7 cellular contexts compared by ENCODE assay signal in the genomic region with DNA sequence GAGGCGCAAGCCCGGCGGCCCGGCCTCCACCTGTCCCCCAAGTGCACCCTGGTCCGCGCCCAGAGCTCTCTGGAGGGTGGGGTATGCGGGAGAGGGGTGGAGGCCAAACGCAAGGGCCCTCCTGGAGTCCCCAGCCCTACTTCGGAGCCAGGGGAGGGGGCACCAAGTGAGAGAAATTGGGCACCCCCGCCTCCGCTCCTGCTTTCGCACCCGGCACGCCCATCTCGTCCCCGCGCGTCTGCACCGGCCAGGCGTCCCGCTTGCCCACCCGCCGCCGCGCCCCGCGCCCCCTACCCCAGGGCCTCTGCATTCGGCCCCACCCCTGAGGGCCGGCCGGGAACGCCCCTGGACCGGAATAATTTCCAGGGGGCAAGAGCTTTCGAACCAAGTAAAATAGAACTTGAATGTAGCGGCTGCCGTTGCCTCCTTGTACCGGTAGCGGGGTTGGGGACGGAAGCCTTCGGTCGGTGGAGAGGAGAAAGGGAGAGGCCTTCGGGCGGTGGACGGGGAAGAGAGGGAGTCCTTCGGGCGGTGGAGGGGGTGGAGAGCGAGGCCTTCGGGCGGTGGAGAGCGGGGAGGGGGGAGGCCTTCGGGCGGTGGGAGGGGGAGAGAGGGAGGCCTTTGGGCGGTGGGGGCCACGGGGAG. TPM values are rescaled to one million over a fixed set of nuclear protein-coding genes. Genes with fewer than 3 reads are reported as not detected.
DNase-seq lines count a peak whose midpoint lies in the region; ATAC-seq and TF ChIP-seq lines count a peak whose summit lies in the region.

No MANE protein-coding gene starts in this region.

- H2BK15ac ChIP-seq in mesendoderm (replicated peaks; ENCODE audit: low read depth) = no peak overlapping the region

- H3K36me3 ChIP-seq in HUES48 (ENCODE audit: control insufficient read depth, insufficient read depth, low read length) (peaks cover 20% of the 10 kb centered on the region), SK-N-MC (ENCODE audit: insufficient read depth, low read length) (no peaks in the 10 kb centered on the region; the same call in 1 of the 2 replicates), mesendoderm (ENCODE audit: control insufficient read depth, insufficient read depth, low read length) (no peaks in the 10 kb centered on the region), thoracic aorta (no peaks in the 10 kb centered on the region)

- no peak overlapping the region for H2AK5ac ChIP-seq in mesendoderm (ENCODE audit: low read length)

- H3K23ac ChIP-seq in mesendoderm (ENCODE audit: low read length) = peak overlapping the region; percentile 80

- H3K9me3 ChIP-seq in HUES48 (ENCODE audit: control insufficient read depth, insufficient read depth, low read length) (no peaks in the 10 kb centered on the region), SK-N-MC (ENCODE audit: low read depth, low read length) (no peaks in the 10 kb centered on the region), thoracic aorta (no peaks in the 10 kb centered on the region)

- H3K79me1 ChIP-seq in mesendoderm (ENCODE audit: low read length) = no peaks in the 10 kb centered on the region

- peak overlapping the region; percentile 88 for H3K9ac ChIP-seq in HUES48 (ENCODE audit: low read depth, low read length)
- peak overlapping the region; percentile 77 for H3K9ac ChIP-seq in SK-N-MC (ENCODE audit: insufficient read length)
- H3K9ac ChIP-seq in mesendoderm (ENCODE audit: low read length) = peak overlapping the region; percentile 82

- peak overlapping the region; percentile 19 for H2BK120ac ChIP-seq in mesendoderm (ENCODE audit: low read depth, low read length)

- peaks cover 7% of the 10 kb centered on the region; the same call in 1 of the 2 replicates for H3K4me1 ChIP-seq in HUES48 (ENCODE audit: control insufficient read depth, insufficient read depth, low read length)
- no peaks in the 10 kb centered on the region for H3K4me1 ChIP-seq in mesendoderm (ENCODE audit: control insufficient read depth, low read depth, low read length)
- peaks cover 11 to 45% of the 10 kb centered on the region in 2 donors for H3K4me1 ChIP-seq in thoracic aorta (ENCODE audit: control insufficient read depth in 1 of 2, low read depth in 2 of 2)

- peak overlapping the region; percentile 95 for H3K27ac ChIP-seq in HUES48 (ENCODE audit: low read depth, low read length)
- peak overlapping the region; percentile 87 for H3K27ac ChIP-seq in SK-N-MC
- H3K27ac ChIP-seq in coronary artery = peak overlapping the region; percentile 77 to 99
- H3K27ac ChIP-seq in mesendoderm (ENCODE audit: low read depth, low read length) = peak overlapping the region; percentile 87
- H3K27ac ChIP-seq in thoracic aorta = peak overlapping the region; percentile 80 to 83

- H3K79me2 ChIP-seq in mesendoderm (ENCODE audit: control insufficient read depth, insufficient read depth, low read length) = no peaks in the 10 kb centered on the region

- H4K5ac ChIP-seq in mesendoderm (ENCODE audit: low read length) = no peak overlapping the region

- WGBS in mesendoderm (ENCODE audit: extremely low coverage, insufficient coverage, low lambda C conversion rate) = no CpG with 5 or more reads among the region's 53 CpGs

- H4K8ac ChIP-seq in mesendoderm (ENCODE audit: low read depth, low read length) = no peak overlapping the region

- peak overlapping the region; percentile 99 for H3K56ac ChIP-seq in mesendoderm (ENCODE audit: low read length)

- H3K4me3 ChIP-seq in HUES48 (ENCODE audit: low read depth, low read length) = peak overlapping the region; percentile 83
- H3K4me3 ChIP-seq in SK-N-MC = peak overlapping the region; percentile 88
- H3K4me3 ChIP-seq in coronary artery = peak overlapping the region; percentile 80
- peak overlapping the region; percentile 77 for H3K4me3 ChIP-seq in mesendoderm (ENCODE audit: low read length)
- H3K4me3 ChIP-seq in thoracic aorta = peak overlapping the region; percentile 99

- peak overlapping the region; percentile 85 for H3K4ac ChIP-seq in mesendoderm (ENCODE audit: low read depth, low read length)

- H3K27me3 ChIP-seq in HUES48 (ENCODE audit: control insufficient read depth, insufficient read depth, low read length) (no peaks in the 10 kb centered on the region), mesendoderm (ENCODE audit: insufficient read depth, low read length, poor library complexity) (no peaks in the 10 kb centered on the region), thoracic aorta (replicated peaks; ENCODE audit: insufficient read depth) (peaks cover 7% of the 10 kb centered on the region)

- peak overlapping the region; percentile 85 for H3K18ac ChIP-seq in mesendoderm (ENCODE audit: low read length)

- peak overlapping the region; percentile 90 for H3K4me2 ChIP-seq in mesendoderm (ENCODE audit: low read length)

- H2BK5ac ChIP-seq in mesendoderm (ENCODE audit: low read length) = peak overlapping the region; percentile 90

- DNase-seq in GM10266 (ENCODE audit: extremely low spot score) (peak; percentile 82), SK-N-MC (ENCODE audit: low read depth, low spot score) (no peak), coronary artery (ENCODE audit: low spot score) (no peak), mesendoderm (peak; percentile 53), thoracic aorta (ENCODE audit: low spot score) (no peak)

- no peak for TF ChIP-seq CTCF in GM10266 (IDR thresholded peaks at IDR 0.05; ENCODE audit: control insufficient read depth, insufficient read depth, low read depth, missing control alignments)
- no peak for TF ChIP-seq CTCF in coronary artery (IDR thresholded peaks at IDR 0.05)
- TF ChIP-seq CTCF in thoracic aorta (IDR thresholded peaks at IDR 0.05) = peak; percentile 3

- peak; percentile 8 for ATAC-seq in thoracic aorta (ENCODE audit: insufficient number of reproducible peaks, low FRiP score, low read depth)
- ATAC-seq in HG02852 (IDR thresholded peaks at IDR 0.05; ENCODE audit: unreplicated experiment) = no peak

RNA-seq across cellular contexts. Expression of a gene that starts 0.7 kb away (rescaled TPM):
- 89.8 TPM for polyA plus RNA-seq in mesendoderm (2013, experiment 1 of 2)
- 87.7 TPM for polyA plus RNA-seq in mesendoderm (2013, experiment 2 of 2)
- 10 to 100 TPM; 37.5 to 92.1 TPM for total RNA-seq in thoracic aorta

RNA-seq across cellular contexts. Expression of a gene that starts 3.6 kb away (rescaled TPM):
- 2.3 TPM for polyA plus RNA-seq in mesendoderm (2013, experiment 1 of 2)
- 1.9 TPM for polyA plus RNA-seq in mesendoderm (2013, experiment 2 of 2)
- total RNA-seq in thoracic aorta = 1 to 10 TPM; 1.8 to 2.8 TPM

RNA-seq across cellular contexts. Expression of a gene that starts 6.2 kb away (rescaled TPM):
- 0.41 TPM for polyA plus RNA-seq in mesendoderm (2013, experiment 1 of 2)
- 0.34 TPM for polyA plus RNA-seq in mesendoderm (2013, experiment 2 of 2)
- total RNA-seq in thoracic aorta = 1 to 10 TPM; 7.3 to 9.2 TPM

RNA-seq across cellular contexts. Expression of a gene that starts 17.6 kb away (rescaled TPM):
- polyA plus RNA-seq in mesendoderm (2013, experiment 1 of 2) = 332 TPM
- 344 TPM for polyA plus RNA-seq in mesendoderm (2013, experiment 2 of 2)
- 100 to 1,000 TPM; 200 to 240 TPM for total RNA-seq in thoracic aorta

RNA-seq across cellular contexts. Expression of a gene that starts 37.8 kb away (rescaled TPM):
- 16.3 TPM for polyA plus RNA-seq in mesendoderm (2013, experiment 1 of 2)
- 16.3 TPM for polyA plus RNA-seq in mesendoderm (2013, experiment 2 of 2)
- 10 to 100 TPM; 11.6 to 12.9 TPM for total RNA-seq in thoracic aorta

Comparison
In these comparisons a context has a peak if more than half of its experiments do, and no peak if none do; other contexts are left out.
1. DNase-seq: peak in GM10266 (single experiment) and mesendoderm (single experiment); none in SK-N-MC (single experiment), coronary artery (single experiment) and thoracic aorta (single experiment).
2. Peak in every context shown above with its lines, with median percentiles within 50 percentile points of each other: H3K27ac ChIP-seq, H3K4me3 ChIP-seq and H3K9ac ChIP-seq.